ENCODE assay signal across 8 cellular contexts in genomic region chr19:2977686-2978466, GRCh38. TPM values are rescaled to one million over a fixed set of nuclear protein-coding genes. Genes with fewer than 3 reads are reported as not detected.
A peak's percentile ranks its signal among the peaks of the same experiment; 100 is the strongest.
DNase-seq lines count a peak whose midpoint lies in the region; ATAC-seq and TF ChIP-seq lines count a peak whose summit lies in the region.

No MANE protein-coding gene starts in this region.

- no peak for TF ChIP-seq CTCF in CD4-positive, alpha-beta T cell (IDR thresholded peaks at IDR 0.05)
- TF ChIP-seq CTCF in body of pancreas (IDR thresholded peaks at IDR 0.05) (peak in 1 of 7 experiments; percentile 2), nephron progenitor cell (IDR thresholded peaks at IDR 0.05) (no peak)

- no peak for ATAC-seq in CD4-positive, alpha-beta T cell (ENCODE audit: poor library complexity)
- ATAC-seq in HG03378 (IDR thresholded peaks at IDR 0.05; ENCODE audit: unreplicated experiment) (peak; percentile 30), body of pancreas (peak; percentile 28)

- intact Hi-C loops in CD4-positive, alpha-beta T cell (cut with DNase I, micrococcal nuclease), result loop anchor here (1.0 to 10.0 kb wide), 3 partner anchors 57 to 83 kb away; no protein-coding TSS in a partner anchor
- intact Hi-C loops in body of pancreas (cut with DNase I), result no loop called here

- peaks cover 3% of the 10 kb centered on the region for H3K27me3 ChIP-seq in CD4-positive, alpha-beta T cell (ENCODE audit: control insufficient read depth, insufficient read depth, low read length)
- no peaks in the 10 kb centered on the region for H3K27me3 ChIP-seq in body of pancreas

- 20 to 48% methylated on average over 4 to 19 of the region's 19 CpGs for WGBS in body of pancreas, 2 donors

- no peak overlapping the region for H3K27ac ChIP-seq in CD4-positive, alpha-beta T cell (ENCODE audit: low read depth, low read length)
- H3K27ac ChIP-seq in body of pancreas, result peak overlapping the region; percentile 62 to 73 (median 69)

- no peaks in the 10 kb centered on the region for H3K36me3 ChIP-seq in body of pancreas (replicated peaks in 1 of 2; ENCODE audit: insufficient read depth in 1 of 2, low read depth in 2 of 2)

- TF ChIP-seq POLR2A in body of pancreas (IDR thresholded peaks at IDR 0.05), result no peak

- no peak overlapping the region for H3K4me3 ChIP-seq in body of pancreas

- no peak for DNase-seq in CD4-positive, alpha-beta T cell
- DNase-seq in body of pancreas, result peak; percentile 68 to 85 (median 73)
- DNase-seq in nephron progenitor cell, result peak; percentile 33
- no peak for DNase-seq in NCI-H1417 (lab: John Stamatoyannopoulos, UW)
- no peak for DNase-seq in T-helper 9 cell
- DNase-seq in NCI-H2196 treated with DMSO at 0.1 percent for 48 hours (lab: John Stamatoyannopoulos, UW; ENCODE audit: unreplicated experiment), result no peak
- DNase-seq in stimulated activated CD4-positive, alpha-beta T cell treated with anti-CD3 and anti-CD28 coated beads, Interleukin-2, amount 100 ng/mL, for 48 hours, result no peak

- peaks cover 7% of the 10 kb centered on the region for H3K36me3 Mint-ChIP-seq in CD4-positive, alpha-beta T cell (ENCODE audit: low read depth)
- H3K36me3 Mint-ChIP-seq in nephron progenitor cell (ENCODE audit: low read depth), result no peaks in the 10 kb centered on the region

- POLR2A ChIA-PET in CD4-positive, alpha-beta T cell (lab: Charles Lee), result interaction anchor here (0.6 to 2.7 kb wide), 6 partner anchors 27 to 1103 kb away, joined by 3 to 25 read pairs (median 4); no protein-coding TSS in a partner anchor

- H3K4me3 Mint-ChIP-seq in CD4-positive, alpha-beta T cell, result peak overlapping the region; percentile 63
- peak overlapping the region; percentile 46 for H3K4me3 Mint-ChIP-seq in nephron progenitor cell

- no peaks in the 10 kb centered on the region for H3K9me3 ChIP-seq in CD4-positive, alpha-beta T cell (ENCODE audit: control insufficient read depth, low read length)
- no peaks in the 10 kb centered on the region for H3K9me3 ChIP-seq in body of pancreas

- peak overlapping the region; percentile 86 for H3K27ac Mint-ChIP-seq in CD4-positive, alpha-beta T cell
- H3K27ac Mint-ChIP-seq in nephron progenitor cell, result no peak overlapping the region

- no peaks in the 10 kb centered on the region for H3K9me3 Mint-ChIP-seq in CD4-positive, alpha-beta T cell
- no peaks in the 10 kb centered on the region for H3K9me3 Mint-ChIP-seq in nephron progenitor cell

- H3K27me3 Mint-ChIP-seq in CD4-positive, alpha-beta T cell, result peaks cover 14% of the 10 kb centered on the region
- H3K27me3 Mint-ChIP-seq in nephron progenitor cell (ENCODE audit: low read depth, poor library complexity), result peaks cover 100% of the 10 kb centered on the region

- CTCF ChIA-PET in CD4-positive, alpha-beta T cell (lab: Charles Lee), result interaction anchor here (1.5 kb wide), 1 partner anchor 126 kb away, joined by 4 read pairs; no protein-coding TSS in a partner anchor

- peaks cover 17% of the 10 kb centered on the region for H3K4me1 Mint-ChIP-seq in CD4-positive, alpha-beta T cell (ENCODE audit: low read depth)
- peaks cover 37% of the 10 kb centered on the region for H3K4me1 Mint-ChIP-seq in nephron progenitor cell

- H3K4me1 ChIP-seq in body of pancreas, result peaks cover 38% of the 10 kb centered on the region

RNA-seq across cellular contexts. Expression of gene TLE6, which starts 0.5 kb away (rescaled TPM):
- not detected for total RNA-seq in CD4-positive, alpha-beta T cell
- total RNA-seq in body of pancreas, result under 1 TPM in 1 of 2 donors, not detected in 1; 0.33 TPM

RNA-seq across cellular contexts. Expression of gene ZNF77, which starts 33.1 kb away (rescaled TPM):
- 1 to 10 TPM; 2.0 to 2.4 TPM for total RNA-seq in CD4-positive, alpha-beta T cell
- total RNA-seq in body of pancreas, result 1 to 10 TPM; 3.3 to 6.2 TPM

RNA-seq across cellular contexts. Expression of gene TLE2, which starts 51.2 kb away (rescaled TPM):
- 10 to 100 TPM; 23.9 to 25.0 TPM for total RNA-seq in CD4-positive, alpha-beta T cell
- total RNA-seq in body of pancreas, result 10 to 100 TPM; 34.5 to 45.2 TPM

Comparison
In these comparisons a context has a peak if more than half of its experiments do, and no peak if none do; other contexts are left out.
1. DNase-seq: peak in body of pancreas (4 of 4) and nephron progenitor cell (single experiment); none in CD4-positive, alpha-beta T cell (0 of 10), NCI-H1417 (0 of 3), T-helper 9 cell (single experiment), NCI-H2196 treated with DMSO at 0.1 percent for 48 hours (single experiment) and stimulated activated CD4-positive, alpha-beta T cell treated with anti-CD3 and anti-CD28 coated beads, Interleukin-2, amount 100 ng/mL, for 48 hours (0 of 2).